1 cellular context compared by ENCODE assay signal in genomic region chr9:78295177-78295575, GRCh38.
TF ChIP-seq lines count a peak whose summit lies in the region.

No MANE protein-coding gene starts in this region.

TF ChIP-seq in A549, 52 proteins besides CTCF, POLR2A, EP300 and RAD21:
- TF ChIP-seq, protein P1, sequence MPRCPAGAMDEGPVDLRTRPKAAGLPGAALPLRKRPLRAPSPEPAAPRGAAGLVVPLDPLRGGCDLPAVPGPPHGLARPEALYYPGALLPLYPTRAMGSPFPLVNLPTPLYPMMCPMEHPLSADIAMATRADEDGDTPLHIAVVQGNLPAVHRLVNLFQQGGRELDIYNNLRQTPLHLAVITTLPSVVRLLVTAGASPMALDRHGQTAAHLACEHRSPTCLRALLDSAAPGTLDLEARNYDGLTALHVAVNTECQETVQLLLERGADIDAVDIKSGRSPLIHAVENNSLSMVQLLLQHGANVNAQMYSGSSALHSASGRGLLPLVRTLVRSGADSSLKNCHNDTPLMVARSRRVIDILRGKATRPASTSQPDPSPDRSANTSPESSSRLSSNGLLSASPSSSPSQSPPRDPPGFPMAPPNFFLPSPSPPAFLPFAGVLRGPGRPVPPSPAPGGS (IDR thresholded peaks at IDR 0.05): no peak
- TF ChIP-seq, protein P2, sequence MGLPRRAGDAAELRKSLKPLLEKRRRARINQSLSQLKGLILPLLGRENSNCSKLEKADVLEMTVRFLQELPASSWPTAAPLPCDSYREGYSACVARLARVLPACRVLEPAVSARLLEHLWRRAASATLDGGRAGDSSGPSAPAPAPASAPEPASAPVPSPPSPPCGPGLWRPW (IDR thresholded peaks at IDR 0.05): no peak
- TF ChIP-seq USF2 (IDR thresholded peaks at IDR 0.05): no peak
